Comparison of ENCODE assay signal across 16 cellular contexts in the genomic region with DNA sequence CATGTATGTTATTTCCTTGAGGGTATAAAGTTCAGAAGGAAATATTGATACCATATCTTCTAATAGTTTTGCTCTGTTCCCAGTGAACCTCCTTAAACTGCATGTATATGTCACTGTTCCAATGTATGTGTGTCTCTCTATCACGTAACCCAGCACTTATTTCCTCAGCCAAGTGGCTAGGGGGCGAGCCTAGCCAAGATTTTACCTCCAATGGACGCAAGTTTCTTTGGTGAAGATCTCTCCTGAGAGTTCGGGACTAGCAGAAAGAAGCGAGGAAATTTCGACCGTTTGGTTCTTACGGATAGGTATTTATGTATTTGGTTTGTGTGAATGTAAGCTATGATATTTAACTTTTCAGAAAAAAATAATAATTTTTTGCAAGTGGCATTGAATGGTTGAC. TPM values are rescaled to one million over a fixed set of nuclear protein-coding genes. Genes with fewer than 3 reads are reported as not detected.
A peak's percentile ranks its signal among the peaks of the same experiment; 100 is the strongest.
DNase-seq lines count a peak whose midpoint lies in the region; ATAC-seq, FAIRE-seq and TF ChIP-seq lines count a peak whose summit lies in the region.
"Had no signal": no experiment of that assay in that cellular context is flagged by ENCODE, and none has a peak within 500 bp of the region (broad histone marks: within the 10 kb centered on the region; RNA-seq: fewer than 3 reads in every experiment).

No MANE protein-coding gene starts in this region.

- H3K27ac ChIP-seq in GM23338 (ENCODE audit: low read depth) (no peak overlapping the region), ascending aorta (no peak overlapping the region)
- no peak overlapping the region for H3K27ac ChIP-seq in naive thymus-derived CD4-positive, alpha-beta T cell (ENCODE audit: low read depth, low read length)
- H3K27ac ChIP-seq: ovary, suprapubic skin had no signal

- no peak overlapping the region for H2AFZ ChIP-seq in GM23338

- peak; percentile 49 to 71 for TF ChIP-seq CTCF in GM23338 (conservative IDR thresholded peaks at IDR 0.05; ENCODE audit: low read depth in 2 of 2)
- TF ChIP-seq CTCF in ascending aorta (IDR thresholded peaks at IDR 0.05), result no peak

- no peak overlapping the region for H3K27ac Mint-ChIP-seq in activated CD4-positive, alpha-beta T cell treated with anti-CD3 and anti-CD28 coated beads, Interleukin-2, amount 10 ng/mL, durations not matched to agents 24 days and 14 days
- H3K27ac Mint-ChIP-seq in activated CD4-positive, alpha-beta T cell treated with anti-CD3 and anti-CD28 coated beads, Interleukin-2, amount 10 ng/mL, durations not matched to agents 7 days and 5 days, result no peak overlapping the region
- H3K27ac Mint-ChIP-seq in GM23338, result no peak overlapping the region
- H3K27ac Mint-ChIP-seq in activated naive CD8-positive, alpha-beta T cell, result no peak overlapping the region
- peak overlapping the region in 5 of 9 donors; percentile 1 to 43 (median 17) for H3K27ac Mint-ChIP-seq in naive thymus-derived CD4-positive, alpha-beta T cell

- H3K4me2 ChIP-seq in GM23338, result no peak overlapping the region

- ATAC-seq in GM23338, result no peak
- ATAC-seq in naive thymus-derived CD4-positive, alpha-beta T cell, result no peak
- no peak for ATAC-seq in GM21529 (IDR thresholded peaks at IDR 0.05; ENCODE audit: unreplicated experiment)

- peaks cover 4% of the 10 kb centered on the region; the same call in 1 of the 2 replicates for H3K4me1 ChIP-seq in GM23338 (ENCODE audit: insufficient read depth)
- H3K4me1 ChIP-seq in naive thymus-derived CD4-positive, alpha-beta T cell (ENCODE audit: control insufficient read depth in 2 of 2, insufficient read depth in 2 of 2, low read length in 2 of 2), result peaks cover 18 to 19% of the 10 kb centered on the region in 2 donors
- H3K4me1 ChIP-seq in ascending aorta, result peaks cover 8 to 16% of the 10 kb centered on the region in 2 donors

- H3K9me3 Mint-ChIP-seq in activated CD4-positive, alpha-beta T cell treated with anti-CD3 and anti-CD28 coated beads, Interleukin-2, amount 10 ng/mL, durations not matched to agents 24 days and 14 days, result peaks cover 6% of the 10 kb centered on the region
- H3K9me3 Mint-ChIP-seq in activated CD4-positive, alpha-beta T cell treated with anti-CD3 and anti-CD28 coated beads, Interleukin-2, amount 10 ng/mL, durations not matched to agents 7 days and 5 days, result peaks cover 2% of the 10 kb centered on the region
- no peaks in the 10 kb centered on the region for H3K9me3 Mint-ChIP-seq in GM23338
- no peaks in the 10 kb centered on the region for H3K9me3 Mint-ChIP-seq in activated naive CD8-positive, alpha-beta T cell (ENCODE audit: low read depth)
- peaks cover 0 to 8% (median 0%) of the 10 kb centered on the region in 11 donors for H3K9me3 Mint-ChIP-seq in naive thymus-derived CD4-positive, alpha-beta T cell

- H3K79me2 ChIP-seq in GM23338 (replicated peaks; ENCODE audit: insufficient read depth), result peaks cover 42% of the 10 kb centered on the region

- intact Hi-C loops in activated CD4-positive, alpha-beta T cell treated with anti-CD3 and anti-CD28 coated beads, Interleukin-2, amount 10 ng/mL, durations not matched to agents 24 days and 14 days (cut with micrococcal nuclease), result loop anchor here (5.0 to 10.0 kb wide), 2 partner anchors 106 to 839 kb away; partner anchors contain the start of gene RAN
- intact Hi-C loops in naive thymus-derived CD4-positive, alpha-beta T cell (cut with micrococcal nuclease), result loop anchor here in 1 of 2 donors (10.0 kb wide), 2 partner anchors 181 to 199 kb away; partner anchors contain the start of gene ULK1
- intact Hi-C loops in ascending aorta (cut with DNase I), result loop anchor here (5.0 to 10.0 kb wide), 3 partner anchors 184 to 774 kb away; partner anchors contain the start of genes DDX51 and NOC4L

- peaks cover 47% of the 10 kb centered on the region for H3K36me3 Mint-ChIP-seq in activated CD4-positive, alpha-beta T cell treated with anti-CD3 and anti-CD28 coated beads, Interleukin-2, amount 10 ng/mL, durations not matched to agents 24 days and 14 days (ENCODE audit: low read depth)
- peaks cover 37% of the 10 kb centered on the region for H3K36me3 Mint-ChIP-seq in activated CD4-positive, alpha-beta T cell treated with anti-CD3 and anti-CD28 coated beads, Interleukin-2, amount 10 ng/mL, durations not matched to agents 7 days and 5 days (ENCODE audit: low read depth)
- H3K36me3 Mint-ChIP-seq in GM23338 (ENCODE audit: low read depth), result peaks cover 52% of the 10 kb centered on the region
- H3K36me3 Mint-ChIP-seq in activated naive CD8-positive, alpha-beta T cell, result peaks cover 4% of the 10 kb centered on the region
- peaks cover 12 to 31% (median 27%) of the 10 kb centered on the region in 5 donors for H3K36me3 Mint-ChIP-seq in naive thymus-derived CD4-positive, alpha-beta T cell

- FAIRE-seq in H54 (lab: Jason Lieb, UNC), result no peak

- POLR2A ChIA-PET in activated CD4-positive, alpha-beta T cell treated with anti-CD3 and anti-CD28 coated beads, Interleukin-2, amount 10 ng/mL, durations not matched to agents 7 days and 5 days (lab: Charles Lee), result interaction anchor here (0.6 kb wide), 1 partner anchor 104 kb away, joined by 3 read pairs; no protein-coding TSS in a partner anchor
- POLR2A ChIA-PET in naive thymus-derived CD4-positive, alpha-beta T cell (lab: Charles Lee), result no interaction called here

- DNase-seq in activated CD4-positive, alpha-beta T cell treated with anti-CD3 and anti-CD28 coated beads, Interleukin-2, amount 10 ng/mL, durations not matched to agents 24 days and 14 days, result no peak
- DNase-seq in activated CD4-positive, alpha-beta T cell treated with anti-CD3 and anti-CD28 coated beads, Interleukin-2, amount 10 ng/mL, durations not matched to agents 7 days and 5 days, result no peak
- DNase-seq in GM23338 (ENCODE audit: low spot score), result peak; percentile 41
- no peak for DNase-seq in naive thymus-derived CD4-positive, alpha-beta T cell
- no peak for DNase-seq in ascending aorta (ENCODE audit: low spot score in 2 of 2)
- DNase-seq in H54 (ENCODE audit: insufficient read length, low spot score), result no peak
- DNase-seq: effector CD4-positive, alpha-beta T cell; MG63; NCI-H2107; NCI-H82; ovary; Right ventricle myocardium superior had no signal

- peaks cover 9% of the 10 kb centered on the region for H4K20me1 ChIP-seq in GM23338 (replicated peaks; ENCODE audit: insufficient read depth)

- no peaks in the 10 kb centered on the region for H3K9me2 ChIP-seq in GM23338 (ENCODE audit: insufficient read depth)

- H3K4me3 ChIP-seq in GM23338 (no peak overlapping the region), ascending aorta (no peak overlapping the region)
- H3K4me3 ChIP-seq in naive thymus-derived CD4-positive, alpha-beta T cell (ENCODE audit: low read length), result no peak overlapping the region
- H3K4me3 ChIP-seq: lung, ovary, suprapubic skin had no signal

- no peak for TF ChIP-seq POLR2A in H54 (IDR thresholded peaks at IDR 0.05; ENCODE audit: low read depth, low read length)

- H3K36me3 ChIP-seq in GM23338 (ENCODE audit: insufficient read depth), result peaks cover 31% of the 10 kb centered on the region; the same call in 1 of the 2 replicates
- peaks cover 5 to 53% (median 30%) of the 10 kb centered on the region in 3 experiments for H3K36me3 ChIP-seq in naive thymus-derived CD4-positive, alpha-beta T cell (ENCODE audit: control insufficient read depth in 2 of 3, insufficient read depth in 3 of 3, low read length in 3 of 3)
- H3K36me3 ChIP-seq in ascending aorta, result peaks cover 35 to 50% of the 10 kb centered on the region in 2 donors
- H3K36me3 ChIP-seq: ovary had no signal

- peaks cover 23% of the 10 kb centered on the region for H3K4me1 Mint-ChIP-seq in activated CD4-positive, alpha-beta T cell treated with anti-CD3 and anti-CD28 coated beads, Interleukin-2, amount 10 ng/mL, durations not matched to agents 24 days and 14 days
- peaks cover 30% of the 10 kb centered on the region for H3K4me1 Mint-ChIP-seq in activated CD4-positive, alpha-beta T cell treated with anti-CD3 and anti-CD28 coated beads, Interleukin-2, amount 10 ng/mL, durations not matched to agents 7 days and 5 days
- peaks cover 17% of the 10 kb centered on the region for H3K4me1 Mint-ChIP-seq in GM23338
- peaks cover 29% of the 10 kb centered on the region for H3K4me1 Mint-ChIP-seq in activated naive CD8-positive, alpha-beta T cell (ENCODE audit: low read depth)
- peaks cover 15 to 41% (median 28%) of the 10 kb centered on the region in 7 donors for H3K4me1 Mint-ChIP-seq in naive thymus-derived CD4-positive, alpha-beta T cell

- CTCF ChIA-PET in activated CD4-positive, alpha-beta T cell treated with anti-CD3 and anti-CD28 coated beads, Interleukin-2, amount 10 ng/mL, durations not matched to agents 7 days and 5 days (lab: Charles Lee), result interaction anchor here (1.2 kb wide), 1 partner anchor 10 kb away, joined by 3 read pairs; no protein-coding TSS in a partner anchor
- CTCF ChIA-PET in naive thymus-derived CD4-positive, alpha-beta T cell (lab: Charles Lee), result no interaction called here

- no peaks in the 10 kb centered on the region for H3F3A ChIP-seq in GM23338 (replicated peaks; ENCODE audit: low read depth)

- H3K27me3 ChIP-seq in GM23338 (ENCODE audit: insufficient read depth) (no peaks in the 10 kb centered on the region), ascending aorta (no peaks in the 10 kb centered on the region)
- H3K27me3 ChIP-seq in naive thymus-derived CD4-positive, alpha-beta T cell (ENCODE audit: control insufficient read depth in 2 of 2, insufficient read depth in 2 of 2, low read length in 2 of 2), result no peaks in the 10 kb centered on the region
- H3K27me3 ChIP-seq: MG63, ovary, suprapubic skin had no signal

- peak overlapping the region; percentile 28 for H3K4me3 Mint-ChIP-seq in activated CD4-positive, alpha-beta T cell treated with anti-CD3 and anti-CD28 coated beads, Interleukin-2, amount 10 ng/mL, durations not matched to agents 24 days and 14 days
- no peak overlapping the region for H3K4me3 Mint-ChIP-seq in activated CD4-positive, alpha-beta T cell treated with anti-CD3 and anti-CD28 coated beads, Interleukin-2, amount 10 ng/mL, durations not matched to agents 7 days and 5 days
- H3K4me3 Mint-ChIP-seq in GM23338, result peak overlapping the region; percentile 88; the same call in 2 of the 3 replicates
- H3K4me3 Mint-ChIP-seq in activated naive CD8-positive, alpha-beta T cell, result peak overlapping the region; percentile 65
- H3K4me3 Mint-ChIP-seq in naive thymus-derived CD4-positive, alpha-beta T cell, result peak overlapping the region; percentile 15 to 96 (median 56)

- no peaks in the 10 kb centered on the region for H3K9me3 ChIP-seq in naive thymus-derived CD4-positive, alpha-beta T cell (ENCODE audit: control insufficient read depth in 2 of 3, low read length in 3 of 3)
- H3K9me3 ChIP-seq in ascending aorta, result no peaks in the 10 kb centered on the region
- H3K9me3 ChIP-seq: ovary, suprapubic skin had no signal

- no peaks in the 10 kb centered on the region for H3K27me3 Mint-ChIP-seq in activated CD4-positive, alpha-beta T cell treated with anti-CD3 and anti-CD28 coated beads, Interleukin-2, amount 10 ng/mL, durations not matched to agents 24 days and 14 days
- no peaks in the 10 kb centered on the region for H3K27me3 Mint-ChIP-seq in activated CD4-positive, alpha-beta T cell treated with anti-CD3 and anti-CD28 coated beads, Interleukin-2, amount 10 ng/mL, durations not matched to agents 7 days and 5 days
- peaks cover 13% of the 10 kb centered on the region for H3K27me3 Mint-ChIP-seq in GM23338 (ENCODE audit: insufficient read depth, low read depth, poor library complexity)
- no peaks in the 10 kb centered on the region for H3K27me3 Mint-ChIP-seq in activated naive CD8-positive, alpha-beta T cell
- no peaks in the 10 kb centered on the region for H3K27me3 Mint-ChIP-seq in naive thymus-derived CD4-positive, alpha-beta T cell

RNA-seq across cellular contexts. Expression of gene SFSWAP, which starts 2.5 kb away (rescaled TPM):
- total RNA-seq in activated CD4-positive, alpha-beta T cell treated with anti-CD3 and anti-CD28 coated beads, Interleukin-2, amount 10 ng/mL, durations not matched to agents 24 days and 14 days, result 69.0 and 74.4 TPM in 2 replicates
- total RNA-seq in activated CD4-positive, alpha-beta T cell treated with anti-CD3 and anti-CD28 coated beads, Interleukin-2, amount 10 ng/mL, durations not matched to agents 7 days and 5 days, result 10 to 100 TPM; 51.4 to 59.0 TPM
- 36.2 and 41.0 TPM in 2 replicates for total RNA-seq in GM23338 (2014; rRNA removed; shearing (Covaris generic))
- polyA plus RNA-seq in GM23338 (2016; fragmentation: Nextera tagmentation; extraction: Ambion mirVana), result 49.0 and 49.8 TPM in 2 replicates
- 100 to 1,000 TPM in 2 of 5 experiments, 10 to 100 TPM in 3; 65.6 to 120 (median 98.4) TPM for total RNA-seq in naive thymus-derived CD4-positive, alpha-beta T cell
- polyA plus RNA-seq in naive thymus-derived CD4-positive, alpha-beta T cell, result 10 to 100 TPM; 16.9 to 23.9 TPM
- 15.8 TPM for total RNA-seq in ascending aorta

Comparison
In these comparisons a context has a peak if more than half of its experiments do, and no peak if none do; other contexts are left out.
1. H3K27ac Mint-ChIP-seq: peak in naive thymus-derived CD4-positive, alpha-beta T cell (5 of 9); none in activated CD4-positive, alpha-beta T cell treated with anti-CD3 and anti-CD28 coated beads, Interleukin-2, amount 10 ng/mL, durations not matched to agents 24 days and 14 days (single experiment), activated CD4-positive, alpha-beta T cell treated with anti-CD3 and anti-CD28 coated beads, Interleukin-2, amount 10 ng/mL, durations not matched to agents 7 days and 5 days (single experiment), GM23338 (single experiment) and activated naive CD8-positive, alpha-beta T cell (single experiment).
2. CTCF ChIP-seq: peak in GM23338 (2 of 2); none in ascending aorta (0 of 3).